8 cellular contexts compared by ENCODE assay signal in genomic region chr2:98731709-98732349, GRCh38. TPM values are rescaled to one million over a fixed set of nuclear protein-coding genes. Genes with fewer than 3 reads are reported as not detected.
A peak's percentile ranks its signal among the peaks of the same experiment; 100 is the strongest.
DNase-seq lines count a peak whose midpoint lies in the region; ATAC-seq, FAIRE-seq and TF ChIP-seq lines count a peak whose summit lies in the region.

No MANE protein-coding gene starts in this region.

- intact Hi-C loops in left ventricle myocardium inferior (cut with micrococcal nuclease) (no loop called here), left cardiac atrium (cut with DNase I) (loop anchor here in 1 of 2 donors (10.0 kb wide), 2 partner anchors 77 to 93 kb away; no protein-coding TSS in a partner anchor), vagina (cut with DNase I) (no loop called here)

- H3K9me3 ChIP-seq in left ventricle myocardium inferior (replicated peaks) = no peaks in the 10 kb centered on the region
- no peaks in the 10 kb centered on the region for H3K9me3 ChIP-seq in astrocyte (ENCODE audit: insufficient read depth, low read depth, low read length)
- H3K9me3 ChIP-seq in lung (ENCODE audit: control insufficient read depth in 2 of 2, insufficient read depth in 1 of 2, low read length in 1 of 2) = no peaks in the 10 kb centered on the region
- H3K9me3 ChIP-seq in vagina = no peaks in the 10 kb centered on the region

- ATAC-seq in left cardiac atrium (no peak), lung (ENCODE audit: insufficient read depth, low FRiP score) (no peak), HG03378 (IDR thresholded peaks at IDR 0.05; ENCODE audit: unreplicated experiment) (no peak)

- peak overlapping the region; percentile 68 for H3K9ac ChIP-seq in astrocyte (ENCODE audit: low read length)

- H4K20me1 ChIP-seq in astrocyte (ENCODE audit: insufficient read depth, low read length) = no peaks in the 10 kb centered on the region

- no peaks in the 10 kb centered on the region for H3K9me3 Mint-ChIP-seq in astrocyte (ENCODE audit: unreplicated experiment)

- peak overlapping the region; percentile 83 for H2AFZ ChIP-seq in astrocyte (ENCODE audit: low read depth, low read length)

- 14 to 20% methylated on average over 13 of the region's 13 CpGs for WGBS in lung, 2 donors

- TF ChIP-seq CTCF in left ventricle myocardium inferior (IDR thresholded peaks at IDR 0.05; ENCODE audit: borderline replicate concordance) (no peak), astrocyte (IDR thresholded peaks at IDR 0.05; ENCODE audit: insufficient read depth, low read depth, low read length) (no peak), lung (IDR thresholded peaks at IDR 0.05; ENCODE audit: control extremely low read depth, extremely low read depth) (no peak), vagina (IDR thresholded peaks at IDR 0.05) (no peak)

- no peaks in the 10 kb centered on the region for H3K36me3 Mint-ChIP-seq in astrocyte (ENCODE audit: low read depth, unreplicated experiment)

- no peaks in the 10 kb centered on the region for H3K36me3 ChIP-seq in left ventricle myocardium inferior
- no peaks in the 10 kb centered on the region for H3K36me3 ChIP-seq in astrocyte (ENCODE audit: insufficient read depth, low read length)
- H3K36me3 ChIP-seq in lung (ENCODE audit: control insufficient read depth in 2 of 2, insufficient read depth in 2 of 2, low read length in 2 of 2) = no peaks in the 10 kb centered on the region
- H3K36me3 ChIP-seq in vagina = no peaks in the 10 kb centered on the region

- H3K4me2 ChIP-seq in astrocyte (ENCODE audit: low read length) = peak overlapping the region; percentile 90

- DNase-seq in left ventricle myocardium inferior (no peak), left cardiac atrium (no peak), astrocyte (ENCODE audit: low read depth) (no peak), lung (ENCODE audit: low spot score) (no peak), vagina (ENCODE audit: extremely low spot score in 2 of 2) (no peak), inferior parietal cortex (ENCODE audit: extremely low spot score) (no peak), NCI-H2196 (lab: John Stamatoyannopoulos, UW; ENCODE audit: unreplicated experiment) (no peak)

- H3K4me3 Mint-ChIP-seq in astrocyte (ENCODE audit: unreplicated experiment) = peak overlapping the region; percentile 83

- H3K4me1 Mint-ChIP-seq in astrocyte (ENCODE audit: low read depth, unreplicated experiment) = no peaks in the 10 kb centered on the region

- no peak overlapping the region for H3K27ac Mint-ChIP-seq in astrocyte (ENCODE audit: unreplicated experiment)

- TF ChIP-seq POLR2A in vagina (IDR thresholded peaks at IDR 0.05) = no peak

- peaks cover 42% of the 10 kb centered on the region for H3K27me3 Mint-ChIP-seq in astrocyte (ENCODE audit: low read depth, unreplicated experiment)

- no peak for FAIRE-seq in astrocyte (lab: Jason Lieb, UNC)

- H3K4me1 ChIP-seq in left ventricle myocardium inferior (peaks cover 55% of the 10 kb centered on the region), astrocyte (ENCODE audit: insufficient read depth, low read length) (peaks cover 5% of the 10 kb centered on the region), lung (ENCODE audit: control insufficient read depth in 2 of 2, insufficient read depth in 2 of 2, low read length in 2 of 2) (peaks cover 2 to 16% of the 10 kb centered on the region in 2 donors), vagina (peaks cover 11% of the 10 kb centered on the region)

- H3K4me3 ChIP-seq in left ventricle myocardium inferior = peak overlapping the region; percentile 94
- peak overlapping the region; percentile 58 for H3K4me3 ChIP-seq in astrocyte (ENCODE audit: insufficient read depth, low read depth, low read length)
- peak overlapping the region; percentile 90 for H3K4me3 ChIP-seq in lung
- peak overlapping the region; percentile 73 to 78 for H3K4me3 ChIP-seq in vagina

- no peaks in the 10 kb centered on the region for H3K79me2 ChIP-seq in astrocyte (ENCODE audit: insufficient read depth, low read length)

- peak overlapping the region; percentile 98 for H3K27ac ChIP-seq in left ventricle myocardium inferior (replicated peaks)
- no peak overlapping the region for H3K27ac ChIP-seq in astrocyte (ENCODE audit: low read depth, low read length)
- H3K27ac ChIP-seq in lung (ENCODE audit: low read depth in 1 of 2, low read length in 1 of 2) = peak overlapping the region; percentile 98 to 99
- peak overlapping the region; percentile 82 for H3K27ac ChIP-seq in vagina

- H3K27me3 ChIP-seq in left ventricle myocardium inferior (ENCODE audit: low read depth) = no peaks in the 10 kb centered on the region
- peaks cover 40% of the 10 kb centered on the region for H3K27me3 ChIP-seq in astrocyte (ENCODE audit: insufficient read depth, low read length)
- H3K27me3 ChIP-seq in lung (ENCODE audit: control insufficient read depth, insufficient read depth) = no peaks in the 10 kb centered on the region
- H3K27me3 ChIP-seq in vagina = no peaks in the 10 kb centered on the region

RNA-seq across cellular contexts. Expression of gene MGAT4A, which starts 0.9 kb away (rescaled TPM):
- 18.4 TPM for total RNA-seq in left ventricle myocardium inferior
- 10 to 100 TPM; 28.2 to 41.6 TPM for total RNA-seq in left cardiac atrium
- 1.2 and 1.7 TPM in 2 replicates for total RNA-seq in astrocyte
- total RNA-seq in lung = 10 to 100 TPM; 40.2 to 43.7 TPM
- polyA plus RNA-seq in lung = 10 to 100 TPM; 16.1 to 23.5 TPM
- total RNA-seq in vagina = 20.6 TPM
